In the genomic region with DNA sequence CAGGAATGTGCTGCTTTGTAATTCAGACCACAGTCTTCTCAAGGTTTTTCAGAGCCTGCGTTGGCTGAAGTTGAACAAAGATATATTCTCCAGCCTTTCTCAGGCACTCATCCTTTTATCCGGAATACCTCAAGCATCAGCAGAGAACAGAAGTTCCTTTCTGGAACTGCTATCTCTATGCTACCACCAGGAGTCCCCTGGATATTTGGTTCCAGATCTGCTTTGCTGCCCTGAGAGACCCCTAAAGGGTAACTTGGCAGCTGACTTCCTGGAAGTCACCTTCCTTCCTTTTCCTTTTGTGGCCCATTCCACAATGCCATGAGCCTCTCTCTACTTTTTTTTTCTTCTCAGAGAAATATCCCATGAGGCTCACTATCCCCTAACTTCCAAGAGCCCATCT, we compare ENCODE assay signal across 1 cellular context.
TF ChIP-seq lines count a peak whose summit lies in the region.

No MANE protein-coding gene starts in this region.

TF ChIP-seq in HCT116, 20 proteins besides CTCF, POLR2A, EP300 and RAD21 (continued from another document):
- TF ChIP-seq, protein P1, sequence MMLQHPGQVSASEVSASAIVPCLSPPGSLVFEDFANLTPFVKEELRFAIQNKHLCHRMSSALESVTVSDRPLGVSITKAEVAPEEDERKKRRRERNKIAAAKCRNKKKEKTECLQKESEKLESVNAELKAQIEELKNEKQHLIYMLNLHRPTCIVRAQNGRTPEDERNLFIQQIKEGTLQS (IDR thresholded peaks at IDR 0.05), result no peak
